Comparison of ENCODE assay signal across 8 cellular contexts in the genomic region with DNA sequence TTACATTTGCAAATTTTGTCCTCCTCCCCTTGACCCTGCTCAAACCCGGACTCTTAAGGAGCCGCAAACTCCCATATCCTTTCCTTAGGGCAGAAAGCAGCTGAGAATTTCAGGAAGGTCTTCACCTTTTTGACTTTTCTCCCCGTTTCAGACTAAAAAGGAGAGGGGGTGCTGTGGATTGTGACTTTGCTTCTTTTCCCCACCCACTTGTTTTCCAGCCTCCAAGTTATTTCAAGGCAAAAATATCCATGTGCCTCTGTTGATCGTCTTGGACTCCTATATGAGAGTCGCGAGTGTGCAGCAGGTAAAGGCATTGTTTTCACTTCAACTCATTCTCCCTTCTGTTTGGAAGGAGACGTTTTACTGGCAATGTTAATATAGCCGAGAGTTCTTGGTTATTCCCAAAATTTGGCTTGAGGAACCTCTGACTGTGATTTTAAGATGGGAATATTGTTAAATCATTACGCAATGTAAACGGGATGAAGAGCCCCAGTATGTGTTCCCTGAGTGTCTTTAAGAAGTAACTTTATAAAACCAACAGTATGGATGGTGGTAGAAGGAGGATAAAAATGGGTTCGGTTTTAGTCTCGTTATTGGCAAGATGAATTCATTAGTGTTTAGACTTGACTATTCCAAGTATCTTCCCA. TPM values are rescaled to one million over a fixed set of nuclear protein-coding genes. Genes with fewer than 3 reads are reported as not detected.
DNase-seq lines count a peak whose midpoint lies in the region; ATAC-seq lines count a peak whose summit lies in the region.

No MANE protein-coding gene starts in this region.

- intact Hi-C loops in dendritic cell treated with granulocyte-macrophage colony-stimulating factor and Interleukin-4, amounts not matched to agents 40 ng/mL and 50 ng/mL, for 4 days (cut with micrococcal nuclease), result loop anchor here (2.0 to 5.0 kb wide), 3 partner anchors 17 to 87 kb away; no protein-coding TSS in a partner anchor
- intact Hi-C loops in aorta (cut with DNase I), result loop anchor here (2.0 to 5.0 kb wide), 2 partner anchors 73 kb away; no protein-coding TSS in a partner anchor

- no peak for ATAC-seq in stimulated activated naive CD8-positive, alpha-beta T cell treated with anti-CD3 and anti-CD28 coated beads, Interleukin-15, Interleukin-2, amounts not matched to agents 100 U/mL and 50 U/mL, for 24 hours
- ATAC-seq in aorta (ENCODE audit: low FRiP score) (peak; percentile 27), HG02678 (IDR thresholded peaks at IDR 0.05; ENCODE audit: unreplicated experiment) (no peak), GM21737 (IDR thresholded peaks at IDR 0.05; ENCODE audit: unreplicated experiment) (no peak)

- H3K9ac ChIP-seq in mucosa of rectum (ENCODE audit: low read depth in 1 of 2, low read length in 2 of 2), result peak overlapping the region; percentile 42 to 75

- H3K9me3 Mint-ChIP-seq in stimulated activated naive CD8-positive, alpha-beta T cell treated with anti-CD3 and anti-CD28 coated beads, Interleukin-15, Interleukin-2, amounts not matched to agents 100 ng/mL and 50 ng/mL, for 24 hours, result peaks cover 4% of the 10 kb centered on the region
- H3K9me3 Mint-ChIP-seq in dendritic cell treated with granulocyte-macrophage colony-stimulating factor and Interleukin-4, amounts not matched to agents 40 ng/mL and 50 ng/mL, for 4 days, result no peaks in the 10 kb centered on the region

- no peaks in the 10 kb centered on the region for H3K36me3 Mint-ChIP-seq in stimulated activated naive CD8-positive, alpha-beta T cell treated with anti-CD3 and anti-CD28 coated beads, Interleukin-15, Interleukin-2, amounts not matched to agents 100 ng/mL and 50 ng/mL, for 24 hours (ENCODE audit: low read depth)
- H3K36me3 Mint-ChIP-seq in dendritic cell treated with granulocyte-macrophage colony-stimulating factor and Interleukin-4, amounts not matched to agents 40 ng/mL and 50 ng/mL, for 4 days (ENCODE audit: low read depth), result no peaks in the 10 kb centered on the region

- H3K27me3 Mint-ChIP-seq in stimulated activated naive CD8-positive, alpha-beta T cell treated with anti-CD3 and anti-CD28 coated beads, Interleukin-15, Interleukin-2, amounts not matched to agents 100 ng/mL and 50 ng/mL, for 24 hours, result peaks cover 39% of the 10 kb centered on the region
- H3K27me3 Mint-ChIP-seq in dendritic cell treated with granulocyte-macrophage colony-stimulating factor and Interleukin-4, amounts not matched to agents 40 ng/mL and 50 ng/mL, for 4 days, result no peaks in the 10 kb centered on the region

- H3K4me3 Mint-ChIP-seq in stimulated activated naive CD8-positive, alpha-beta T cell treated with anti-CD3 and anti-CD28 coated beads, Interleukin-15, Interleukin-2, amounts not matched to agents 100 ng/mL and 50 ng/mL, for 24 hours, result peak overlapping the region; percentile 62
- H3K4me3 Mint-ChIP-seq in dendritic cell treated with granulocyte-macrophage colony-stimulating factor and Interleukin-4, amounts not matched to agents 40 ng/mL and 50 ng/mL, for 4 days, result peak overlapping the region; percentile 81

- H3K4me3 ChIP-seq in mucosa of rectum (ENCODE audit: low read length in 2 of 2) (peak overlapping the region; percentile 66 to 75), aorta (ENCODE audit: low read length in 2 of 2) (peak overlapping the region; percentile 48 to 79)

- no peaks in the 10 kb centered on the region for H3K36me3 ChIP-seq in mucosa of rectum (ENCODE audit: control insufficient read depth in 2 of 2, insufficient read depth in 2 of 2, low read length in 2 of 2)
- no peaks in the 10 kb centered on the region for H3K36me3 ChIP-seq in aorta (ENCODE audit: control insufficient read depth in 1 of 2, insufficient read depth in 2 of 2, low read length in 1 of 2)

- H3K27ac Mint-ChIP-seq in stimulated activated naive CD8-positive, alpha-beta T cell treated with anti-CD3 and anti-CD28 coated beads, Interleukin-15, Interleukin-2, amounts not matched to agents 100 ng/mL and 50 ng/mL, for 24 hours, result peak overlapping the region; percentile 11
- H3K27ac Mint-ChIP-seq in dendritic cell treated with granulocyte-macrophage colony-stimulating factor and Interleukin-4, amounts not matched to agents 40 ng/mL and 50 ng/mL, for 4 days, result peak overlapping the region; percentile 87

- H3K27ac ChIP-seq in mucosa of rectum (ENCODE audit: low read depth in 2 of 2, low read length in 2 of 2), result peak overlapping the region; percentile 87 to 88
- peak overlapping the region; percentile 51 to 71 for H3K27ac ChIP-seq in aorta (ENCODE audit: low read depth in 1 of 2, low read length in 2 of 2)

- peaks cover 22% of the 10 kb centered on the region for H3K4me1 Mint-ChIP-seq in stimulated activated naive CD8-positive, alpha-beta T cell treated with anti-CD3 and anti-CD28 coated beads, Interleukin-15, Interleukin-2, amounts not matched to agents 100 ng/mL and 50 ng/mL, for 24 hours (ENCODE audit: low read depth)
- peaks cover 60% of the 10 kb centered on the region for H3K4me1 Mint-ChIP-seq in dendritic cell treated with granulocyte-macrophage colony-stimulating factor and Interleukin-4, amounts not matched to agents 40 ng/mL and 50 ng/mL, for 4 days (ENCODE audit: low read depth)

- 3 to 4% methylated on average over 12 of the region's 12 CpGs for WGBS in aorta, 2 donors

- H3K9me3 ChIP-seq in mucosa of rectum (ENCODE audit: control insufficient read depth in 2 of 2, low read length in 2 of 2), result no peaks in the 10 kb centered on the region
- no peaks in the 10 kb centered on the region for H3K9me3 ChIP-seq in aorta (ENCODE audit: control insufficient read depth, low read length)

- no peaks in the 10 kb centered on the region for H3K27me3 ChIP-seq in mucosa of rectum (ENCODE audit: control insufficient read depth in 2 of 2, insufficient read depth in 2 of 2, low read length in 2 of 2)
- no peaks in the 10 kb centered on the region for H3K27me3 ChIP-seq in aorta (ENCODE audit: control insufficient read depth in 1 of 2, insufficient read depth in 2 of 2, low read length in 1 of 2)

- no peak for DNase-seq in stimulated activated naive CD8-positive, alpha-beta T cell treated with anti-CD3 and anti-CD28 coated beads, Interleukin-15, Interleukin-2, amounts not matched to agents 100 U/mL and 50 U/mL, for 24 hours
- DNase-seq in aorta (no peak), germinal center (ENCODE audit: low spot score) (no peak)

- peaks cover 0 to 2% of the 10 kb centered on the region in 2 donors for H3K4me1 ChIP-seq in mucosa of rectum (ENCODE audit: control insufficient read depth in 2 of 2, insufficient read depth in 2 of 2, low read length in 2 of 2)
- H3K4me1 ChIP-seq in aorta (ENCODE audit: control insufficient read depth in 1 of 2, insufficient read depth in 2 of 2, low read length in 2 of 2), result no peaks in the 10 kb centered on the region

RNA-seq across cellular contexts. Expression of gene LRRK2, which starts 0.7 kb away (rescaled TPM):
- total RNA-seq in aorta, result 10 to 100 TPM; 23.3 to 42.0 TPM
- polyA plus RNA-seq in aorta, result 10 to 100 TPM in 1 of 2 donors, 1 to 10 TPM in 1; 7.0 to 18.8 TPM
